ENCODE assay signal across 1 cellular context in the genomic region with DNA sequence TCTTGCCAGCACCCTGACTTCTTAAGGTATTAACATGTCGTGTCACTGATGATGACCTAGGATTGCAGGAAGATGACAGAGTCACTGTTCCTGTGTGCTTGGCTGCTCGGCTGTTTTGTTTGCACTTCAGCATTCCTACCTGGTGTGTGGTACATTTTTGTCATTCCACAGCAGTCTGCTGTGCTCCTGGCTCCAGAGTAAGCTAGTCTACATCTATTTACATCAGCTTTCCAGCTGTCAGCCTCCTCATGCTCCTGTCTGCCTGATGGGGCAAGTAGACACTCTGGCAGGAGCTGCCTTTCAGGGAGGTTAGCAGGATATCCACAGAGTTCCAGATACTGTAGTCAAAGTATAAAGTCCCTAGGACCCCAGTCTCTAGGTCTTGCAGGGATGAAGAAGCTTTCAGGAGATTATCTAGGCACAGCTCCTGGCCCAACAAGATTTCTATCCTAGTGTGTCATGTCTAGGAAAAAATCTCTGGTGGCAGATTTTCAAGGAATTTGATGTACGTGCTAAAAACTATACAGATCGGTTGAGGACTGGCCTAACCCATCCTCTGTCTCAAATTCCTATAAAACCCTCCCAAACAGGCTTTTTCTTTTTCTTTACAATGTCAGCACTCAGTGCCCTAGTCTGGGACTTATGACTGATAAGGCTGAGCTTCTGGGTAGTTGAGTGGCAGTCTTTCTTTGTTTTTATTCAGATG.
TF ChIP-seq lines count a peak whose summit lies in the region.

No MANE protein-coding gene starts in this region.

TF ChIP-seq in HCT116, 20 proteins besides CTCF, POLR2A, EP300 and RAD21 (continued from another document):
- TF ChIP-seq, protein P1, sequence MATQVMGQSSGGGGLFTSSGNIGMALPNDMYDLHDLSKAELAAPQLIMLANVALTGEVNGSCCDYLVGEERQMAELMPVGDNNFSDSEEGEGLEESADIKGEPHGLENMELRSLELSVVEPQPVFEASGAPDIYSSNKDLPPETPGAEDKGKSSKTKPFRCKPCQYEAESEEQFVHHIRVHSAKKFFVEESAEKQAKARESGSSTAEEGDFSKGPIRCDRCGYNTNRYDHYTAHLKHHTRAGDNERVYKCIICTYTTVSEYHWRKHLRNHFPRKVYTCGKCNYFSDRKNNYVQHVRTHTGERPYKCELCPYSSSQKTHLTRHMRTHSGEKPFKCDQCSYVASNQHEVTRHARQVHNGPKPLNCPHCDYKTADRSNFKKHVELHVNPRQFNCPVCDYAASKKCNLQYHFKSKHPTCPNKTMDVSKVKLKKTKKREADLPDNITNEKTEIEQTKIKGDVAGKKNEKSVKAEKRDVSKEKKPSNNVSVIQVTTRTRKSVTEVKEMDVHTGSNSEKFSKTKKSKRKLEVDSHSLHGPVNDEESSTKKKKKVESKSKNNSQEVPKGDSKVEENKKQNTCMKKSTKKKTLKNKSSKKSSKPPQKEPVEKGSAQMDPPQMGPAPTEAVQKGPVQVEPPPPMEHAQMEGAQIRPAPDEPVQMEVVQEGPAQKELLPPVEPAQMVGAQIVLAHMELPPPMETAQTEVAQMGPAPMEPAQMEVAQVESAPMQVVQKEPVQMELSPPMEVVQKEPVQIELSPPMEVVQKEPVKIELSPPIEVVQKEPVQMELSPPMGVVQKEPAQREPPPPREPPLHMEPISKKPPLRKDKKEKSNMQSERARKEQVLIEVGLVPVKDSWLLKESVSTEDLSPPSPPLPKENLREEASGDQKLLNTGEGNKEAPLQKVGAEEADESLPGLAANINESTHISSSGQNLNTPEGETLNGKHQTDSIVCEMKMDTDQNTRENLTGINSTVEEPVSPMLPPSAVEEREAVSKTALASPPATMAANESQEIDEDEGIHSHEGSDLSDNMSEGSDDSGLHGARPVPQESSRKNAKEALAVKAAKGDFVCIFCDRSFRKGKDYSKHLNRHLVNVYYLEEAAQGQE (IDR thresholded peaks at IDR 0.05; ENCODE audit: low read depth): no peak
- TF ChIP-seq, protein P2, sequence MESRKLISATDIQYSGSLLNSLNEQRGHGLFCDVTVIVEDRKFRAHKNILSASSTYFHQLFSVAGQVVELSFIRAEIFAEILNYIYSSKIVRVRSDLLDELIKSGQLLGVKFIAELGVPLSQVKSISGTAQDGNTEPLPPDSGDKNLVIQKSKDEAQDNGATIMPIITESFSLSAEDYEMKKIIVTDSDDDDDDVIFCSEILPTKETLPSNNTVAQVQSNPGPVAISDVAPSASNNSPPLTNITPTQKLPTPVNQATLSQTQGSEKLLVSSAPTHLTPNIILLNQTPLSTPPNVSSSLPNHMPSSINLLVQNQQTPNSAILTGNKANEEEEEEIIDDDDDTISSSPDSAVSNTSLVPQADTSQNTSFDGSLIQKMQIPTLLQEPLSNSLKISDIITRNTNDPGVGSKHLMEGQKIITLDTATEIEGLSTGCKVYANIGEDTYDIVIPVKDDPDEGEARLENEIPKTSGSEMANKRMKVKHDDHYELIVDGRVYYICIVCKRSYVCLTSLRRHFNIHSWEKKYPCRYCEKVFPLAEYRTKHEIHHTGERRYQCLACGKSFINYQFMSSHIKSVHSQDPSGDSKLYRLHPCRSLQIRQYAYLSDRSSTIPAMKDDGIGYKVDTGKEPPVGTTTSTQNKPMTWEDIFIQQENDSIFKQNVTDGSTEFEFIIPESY (IDR thresholded peaks at IDR 0.05; ENCODE audit: extremely low read depth, insufficient replicate concordance, low read length): peak; percentile 12
- TF ChIP-seq, protein P3, sequence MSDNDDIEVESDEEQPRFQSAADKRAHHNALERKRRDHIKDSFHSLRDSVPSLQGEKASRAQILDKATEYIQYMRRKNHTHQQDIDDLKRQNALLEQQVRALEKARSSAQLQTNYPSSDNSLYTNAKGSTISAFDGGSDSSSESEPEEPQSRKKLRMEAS (IDR thresholded peaks at IDR 0.05): peak; percentile 70
- TF ChIP-seq ZFX (IDR thresholded peaks at IDR 0.05) (no peak), POLR2AphosphoS5 (IDR thresholded peaks at IDR 0.05; ENCODE audit: low read depth, low read length) (peak; percentile 51), SIN3A (IDR thresholded peaks at IDR 0.05; ENCODE audit: low read depth) (peak; percentile 89), FOSL1 (IDR thresholded peaks at IDR 0.05; ENCODE audit: low read depth) (peak; percentile 60), CEBPB (IDR thresholded peaks at IDR 0.05; ENCODE audit: low read depth) (peak; percentile 66)
